In the genomic region with DNA sequence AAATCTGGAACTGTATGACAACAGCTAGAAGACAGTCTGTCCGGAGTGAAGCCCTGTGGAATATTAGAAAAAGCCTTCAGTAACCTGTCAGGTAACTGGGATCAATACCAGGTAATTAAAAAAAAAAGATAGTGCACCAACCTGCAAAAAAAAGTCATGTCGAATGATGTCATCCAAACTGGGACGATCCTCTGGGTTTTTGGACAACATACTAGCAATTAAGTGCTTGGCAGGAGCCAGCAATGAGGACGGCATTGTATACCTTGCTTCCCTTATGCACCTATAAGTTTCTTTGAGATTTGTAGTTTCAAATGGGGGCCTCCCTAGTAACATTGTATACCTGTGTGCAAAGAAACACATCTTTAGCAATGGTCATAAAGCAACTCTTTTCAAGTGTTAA, we compare ENCODE assay signal across 16 cellular contexts. TPM values are rescaled to one million over a fixed set of nuclear protein-coding genes. Genes with fewer than 3 reads are reported as not detected.
DNase-seq lines count a peak whose midpoint lies in the region; ATAC-seq and TF ChIP-seq lines count a peak whose summit lies in the region.
"Had no signal": no experiment of that assay in that cellular context is flagged by ENCODE, and none has a peak within 500 bp of the region (broad histone marks: within the 10 kb centered on the region; RNA-seq: fewer than 3 reads in every experiment).

No MANE protein-coding gene starts in this region.

- no peaks in the 10 kb centered on the region for H3K9me3 Mint-ChIP-seq in osteocyte (ENCODE audit: unreplicated experiment)
- H3K9me3 Mint-ChIP-seq: activated CD4-positive, alpha-beta memory T cell treated with anti-CD3 and anti-CD28 coated beads for 36 hours; H9 had no signal

- H3K36me3 Mint-ChIP-seq in osteocyte (ENCODE audit: unreplicated experiment) = peaks cover 60% of the 10 kb centered on the region

- peaks cover 78% of the 10 kb centered on the region for H3K36me3 ChIP-seq in SJSA1

- H3K27me3 ChIP-seq in SJSA1 (replicated peaks) = no peaks in the 10 kb centered on the region

- no peak overlapping the region for H3K27ac ChIP-seq in SJSA1
- H3K27ac ChIP-seq: BLaER1 had no signal

- CTCF ChIA-PET in AG04449 (lab: Yijun Ruan, JAX) = interaction anchor here (0.9 to 2.8 kb wide), 7 partner anchors 277 to 1159 kb away, joined by 3 to 22 read pairs (median 4); no protein-coding TSS in a partner anchor

- DNase-seq in AG04449 (ENCODE audit: low read depth, low spot score) = no peak
- DNase-seq in SJSA1 (ENCODE audit: low read depth in 1 of 2, low spot score in 2 of 2) = no peak
- DNase-seq in fibroblast of pulmonary artery (ENCODE audit: low read depth) = peak; percentile 56
- DNase-seq in osteocyte (ENCODE audit: extremely low spot score, unreplicated experiment) = no peak
- DNase-seq in NCI-H446 (lab: John Stamatoyannopoulos, UW) = no peak
- no peak for DNase-seq in activated effector memory CD4-positive, alpha-beta T cell treated with anti-CD3 and anti-CD28 coated beads, Interleukin-2, amount 50 U/mL, for 16 hours
- DNase-seq in NCI-H226 = no peak
- DNase-seq: activated CD4-positive, alpha-beta memory T cell treated with anti-CD3 and anti-CD28 coated beads for 36 hours; H9; mucosa of descending colon; SW 1271 had no signal

- peak overlapping the region; percentile 88 for H3K4me3 Mint-ChIP-seq in osteocyte (ENCODE audit: unreplicated experiment)
- H3K4me3 Mint-ChIP-seq: activated CD4-positive, alpha-beta memory T cell treated with anti-CD3 and anti-CD28 coated beads for 36 hours; activated naive CD8-positive, alpha-beta T cell; H9 had no signal

- POLR2A ChIA-PET in AG04449 (lab: Yijun Ruan, JAX) = no interaction called here

- ATAC-seq in GM21447 (IDR thresholded peaks at IDR 0.05; ENCODE audit: unreplicated experiment) = no peak
- ATAC-seq: mucosa of descending colon had no signal

- H3K4me3 ChIP-seq in AG04449 (ENCODE audit: low read depth, low read length) (peak overlapping the region; percentile 88), SJSA1 (peak overlapping the region; percentile 93), fibroblast of pulmonary artery (replicated peaks; ENCODE audit: low read depth, low read length) (peak overlapping the region; percentile 74)
- H3K4me3 ChIP-seq: BLaER1, mucosa of descending colon had no signal

- H3K9me3 ChIP-seq in SJSA1 (replicated peaks) = no peaks in the 10 kb centered on the region
- H3K9me3 ChIP-seq: BLaER1, mucosa of descending colon had no signal

- no peak for TF ChIP-seq CTCF in AG04449 (IDR thresholded peaks at IDR 0.05; ENCODE audit: insufficient read depth, low read length, missing control alignments)
- no peak for TF ChIP-seq CTCF in fibroblast of pulmonary artery (IDR thresholded peaks at IDR 0.05; ENCODE audit: low read length, missing control alignments)
- no peak for TF ChIP-seq CTCF in osteocyte (IDR thresholded peaks at IDR 0.05)

- H3K4me1 ChIP-seq in SJSA1 (replicated peaks) = peaks cover 43% of the 10 kb centered on the region

- H3K4me1 Mint-ChIP-seq in osteocyte (ENCODE audit: unreplicated experiment) = peaks cover 64% of the 10 kb centered on the region

- H3K27ac Mint-ChIP-seq in osteocyte (ENCODE audit: unreplicated experiment) = no peak overlapping the region
- H3K27ac Mint-ChIP-seq: activated CD4-positive, alpha-beta memory T cell treated with anti-CD3 and anti-CD28 coated beads for 36 hours; activated naive CD8-positive, alpha-beta T cell; H9 had no signal

- no peaks in the 10 kb centered on the region for H3K27me3 Mint-ChIP-seq in osteocyte (ENCODE audit: unreplicated experiment)

RNA-seq across cellular contexts. Expression of gene PLK2, which starts 2.8 kb away (rescaled TPM):
- total RNA-seq in SJSA1 (2014; rRNA removed; shearing (Covaris generic)) = 279 and 299 TPM in 2 replicates
- 58.2 and 73.3 TPM in 2 replicates for total RNA-seq in osteocyte

RNA-seq across cellular contexts. Expression of gene GAPT, which starts 34.2 kb away (rescaled TPM):
- not detected in 2 replicates for total RNA-seq in SJSA1 (2014; rRNA removed; shearing (Covaris generic))
- not detected in 2 replicates for total RNA-seq in osteocyte
- total RNA-seq: activated CD4-positive, alpha-beta memory T cell treated with anti-CD3 and anti-CD28 coated beads for 36 hours; H9; LHCN-M2; NCI-H460 had no signal
